In genomic region chr5:150513375-150514309, GRCh38 we compare ENCODE assay signal across 9 cellular contexts. TPM values are rescaled to one million over a fixed set of nuclear protein-coding genes. Genes with fewer than 3 reads are reported as not detected.
A peak's percentile ranks its signal among the peaks of the same experiment; 100 is the strongest.
DNase-seq lines count a peak whose midpoint lies in the region; ATAC-seq and TF ChIP-seq lines count a peak whose summit lies in the region.
"Had no signal": no experiment of that assay in that cellular context is flagged by ENCODE, and none has a peak within 500 bp of the region (broad histone marks: within the 10 kb centered on the region; RNA-seq: fewer than 3 reads in every experiment).

No MANE protein-coding gene starts in this region.

- H3K4me2 ChIP-seq in GM23338: no peak overlapping the region

- CTCF ChIA-PET in activated CD8-positive, alpha-beta T cell treated with anti-CD3 and anti-CD28 coated beads, Interleukin-2, amount 10 ng/mL, durations not matched to agents 7 days and 5 days (lab: Charles Lee): interaction anchor here (0.9 to 1.2 kb wide), 3 partner anchors 11 to 56 kb away, joined by 3 read pairs; no protein-coding TSS in a partner anchor
- CTCF ChIA-PET in T-cell (lab: Charles Lee): interaction anchor here in 1 of 2 donors (0.6 kb wide), 2 partner anchors 40 to 55 kb away, joined by 3 to 9 read pairs; no protein-coding TSS in a partner anchor

- H3K27me3 Mint-ChIP-seq in GM23338 (ENCODE audit: insufficient read depth, low read depth, poor library complexity): peaks cover 26% of the 10 kb centered on the region
- H3K27me3 Mint-ChIP-seq in activated CD8-positive, alpha-beta T cell treated with anti-CD3 and anti-CD28 coated beads, Interleukin-2, amount 10 ng/mL, durations not matched to agents 7 days and 5 days (ENCODE audit: low read depth): no peaks in the 10 kb centered on the region
- no peaks in the 10 kb centered on the region for H3K27me3 Mint-ChIP-seq in T-cell

- peak; percentile 48 for DNase-seq in A172 (ENCODE audit: low spot score)
- DNase-seq in GM23338 (ENCODE audit: low spot score): peak; percentile 59
- peak; percentile 27 for DNase-seq in activated CD8-positive, alpha-beta T cell treated with anti-CD3 and anti-CD28 coated beads, Interleukin-2, amount 10 ng/mL, durations not matched to agents 7 days and 5 days
- peak; percentile 37 for DNase-seq in left kidney (ENCODE audit: low read depth, low spot score)
- no peak for DNase-seq in T-cell
- DNase-seq in NOMO-1 treated with dmso at 0.1 percent for 144 hours (lab: John Stamatoyannopoulos, UW; ENCODE audit: unreplicated experiment): no peak
- DNase-seq: KG1 had no signal

- H4K20me1 ChIP-seq in GM23338 (replicated peaks; ENCODE audit: insufficient read depth): peaks cover 30% of the 10 kb centered on the region

- H3K36me3 ChIP-seq in GM23338 (ENCODE audit: insufficient read depth): no peaks in the 10 kb centered on the region

- H3K27ac ChIP-seq in GM23338 (ENCODE audit: low read depth): no peak overlapping the region

- H3K27ac Mint-ChIP-seq in GM23338 (no peak overlapping the region), T-cell (no peak overlapping the region)
- H3K27ac Mint-ChIP-seq in activated CD8-positive, alpha-beta T cell treated with anti-CD3 and anti-CD28 coated beads, Interleukin-2, amount 10 ng/mL, durations not matched to agents 7 days and 5 days: no peak overlapping the region

- POLR2A ChIA-PET in activated CD8-positive, alpha-beta T cell treated with anti-CD3 and anti-CD28 coated beads, Interleukin-2, amount 10 ng/mL, durations not matched to agents 7 days and 5 days (lab: Charles Lee): no interaction called here
- POLR2A ChIA-PET in T-cell (lab: Charles Lee): no interaction called here

- H3K36me3 Mint-ChIP-seq in GM23338 (ENCODE audit: low read depth): no peaks in the 10 kb centered on the region
- no peaks in the 10 kb centered on the region for H3K36me3 Mint-ChIP-seq in activated CD8-positive, alpha-beta T cell treated with anti-CD3 and anti-CD28 coated beads, Interleukin-2, amount 10 ng/mL, durations not matched to agents 7 days and 5 days (ENCODE audit: low read depth)
- H3K36me3 Mint-ChIP-seq in T-cell: no peaks in the 10 kb centered on the region

- peaks cover 91% of the 10 kb centered on the region for H3K79me2 ChIP-seq in GM23338 (replicated peaks; ENCODE audit: insufficient read depth)

- peak; percentile 12 to 56 for TF ChIP-seq CTCF in GM23338 (conservative IDR thresholded peaks at IDR 0.05; ENCODE audit: low read depth in 2 of 2)

- H2AFZ ChIP-seq in GM23338: no peak overlapping the region

- H3K4me1 ChIP-seq in GM23338 (ENCODE audit: insufficient read depth): peaks cover 39% of the 10 kb centered on the region

- no peaks in the 10 kb centered on the region for H3K9me2 ChIP-seq in GM23338 (ENCODE audit: insufficient read depth)

- H3K4me3 Mint-ChIP-seq in GM23338 (no peak overlapping the region), T-cell (no peak overlapping the region)
- no peak overlapping the region for H3K4me3 Mint-ChIP-seq in activated CD8-positive, alpha-beta T cell treated with anti-CD3 and anti-CD28 coated beads, Interleukin-2, amount 10 ng/mL, durations not matched to agents 7 days and 5 days

- no peaks in the 10 kb centered on the region for H3K9me3 Mint-ChIP-seq in GM23338
- H3K9me3 Mint-ChIP-seq in activated CD8-positive, alpha-beta T cell treated with anti-CD3 and anti-CD28 coated beads, Interleukin-2, amount 10 ng/mL, durations not matched to agents 7 days and 5 days (ENCODE audit: insufficient read depth): no peaks in the 10 kb centered on the region
- H3K9me3 Mint-ChIP-seq in T-cell: no peaks in the 10 kb centered on the region

- no peak overlapping the region for H3K4me3 ChIP-seq in GM23338

- no peaks in the 10 kb centered on the region for H3K27me3 ChIP-seq in GM23338 (ENCODE audit: insufficient read depth)

- ATAC-seq in GM23338: peak; percentile 7; the same call in 1 of the 3 replicates
- ATAC-seq in activated CD8-positive, alpha-beta T cell treated with anti-CD3 and anti-CD28 coated beads, Interleukin-2, amount 10 ng/mL, durations not matched to agents 7 days and 5 days: no peak
- ATAC-seq in T-cell (replicated peaks in 1 of 4): no peak
- ATAC-seq in GM18511 (IDR thresholded peaks at IDR 0.05; ENCODE audit: unreplicated experiment): no peak
- ATAC-seq in HG02840 (IDR thresholded peaks at IDR 0.05; ENCODE audit: low FRiP score, unreplicated experiment): no peak

- H3F3A ChIP-seq in GM23338 (replicated peaks; ENCODE audit: low read depth): 0 out of 2 replicates have a peak, but pooled peaks cover 6% of the 10 kb centered on the region

- H3K4me1 Mint-ChIP-seq in GM23338: peaks cover 67% of the 10 kb centered on the region
- H3K4me1 Mint-ChIP-seq in activated CD8-positive, alpha-beta T cell treated with anti-CD3 and anti-CD28 coated beads, Interleukin-2, amount 10 ng/mL, durations not matched to agents 7 days and 5 days (ENCODE audit: low read depth): peaks cover 3% of the 10 kb centered on the region
- H3K4me1 Mint-ChIP-seq in T-cell: no peaks in the 10 kb centered on the region

TF ChIP-seq in GM23338, 12 proteins besides CTCF, POLR2A, EP300 and RAD21 (continues in another document):
- TF ChIP-seq REST (IDR thresholded peaks at IDR 0.05; ENCODE audit: unreplicated experiment) (no peak), EZH2phosphoT487 (IDR thresholded peaks at IDR 0.05; ENCODE audit: unreplicated experiment) (no peak), STAT1 (IDR thresholded peaks at IDR 0.05; ENCODE audit: unreplicated experiment) (no peak), ZNF114 (CRISPR knock-in tag; IDR thresholded peaks at IDR 0.05) (no peak), JUNB (IDR thresholded peaks at IDR 0.05; ENCODE audit: unreplicated experiment) (no peak), ETS1 (IDR thresholded peaks at IDR 0.05) (no peak), ZNF331 (CRISPR knock-in tag; IDR thresholded peaks at IDR 0.05; ENCODE audit: low read depth) (no peak), POLR2AphosphoS5 (IDR thresholded peaks at IDR 0.05; ENCODE audit: low read depth) (no peak)

RNA-seq across cellular contexts. Expression of gene NDST1, which starts 5.7 kb away (rescaled TPM):
- total RNA-seq in A172 (2014; rRNA removed; shearing (Covaris generic)): 55.4 and 77.8 TPM in 2 replicates
- total RNA-seq in GM23338 (2014; rRNA removed; shearing (Covaris generic)): 76.6 and 85.0 TPM in 2 replicates
- 7.3 and 8.5 TPM in 2 replicates for polyA plus RNA-seq in GM23338 (2016; fragmentation: Nextera tagmentation; extraction: Ambion mirVana)
- total RNA-seq in activated CD8-positive, alpha-beta T cell treated with anti-CD3 and anti-CD28 coated beads, Interleukin-2, amount 10 ng/mL, durations not matched to agents 7 days and 5 days: under 1 TPM; 0.63 TPM
- total RNA-seq in T-cell: 1 to 10 TPM in 3 of 5 donors, under 1 TPM in 2; 0.83 to 2.0 (median 1.2) TPM

Comparison
In these comparisons a context has a peak if more than half of its experiments do, and no peak if none do; other contexts are left out.
1. DNase-seq: peak in A172 (single experiment), GM23338 (single experiment), activated CD8-positive, alpha-beta T cell treated with anti-CD3 and anti-CD28 coated beads, Interleukin-2, amount 10 ng/mL, durations not matched to agents 7 days and 5 days (single experiment) and left kidney (single experiment); none in T-cell (0 of 34) and NOMO-1 treated with dmso at 0.1 percent for 144 hours (single experiment).
2. RNA of gene NDST1, which starts 5.7 kb away (total RNA-seq): 76.6 to 85.0 TPM in GM23338 and 55.4 to 77.8 TPM in A172; 0.83 to 2.0 TPM in T-cell and 0.63 TPM in activated CD8-positive, alpha-beta T cell treated with anti-CD3 and anti-CD28 coated beads, Interleukin-2, amount 10 ng/mL, durations not matched to agents 7 days and 5 days; every median in the first group is over 10 times any median in the second.